8 cellular contexts compared by ENCODE assay signal in the genomic region with DNA sequence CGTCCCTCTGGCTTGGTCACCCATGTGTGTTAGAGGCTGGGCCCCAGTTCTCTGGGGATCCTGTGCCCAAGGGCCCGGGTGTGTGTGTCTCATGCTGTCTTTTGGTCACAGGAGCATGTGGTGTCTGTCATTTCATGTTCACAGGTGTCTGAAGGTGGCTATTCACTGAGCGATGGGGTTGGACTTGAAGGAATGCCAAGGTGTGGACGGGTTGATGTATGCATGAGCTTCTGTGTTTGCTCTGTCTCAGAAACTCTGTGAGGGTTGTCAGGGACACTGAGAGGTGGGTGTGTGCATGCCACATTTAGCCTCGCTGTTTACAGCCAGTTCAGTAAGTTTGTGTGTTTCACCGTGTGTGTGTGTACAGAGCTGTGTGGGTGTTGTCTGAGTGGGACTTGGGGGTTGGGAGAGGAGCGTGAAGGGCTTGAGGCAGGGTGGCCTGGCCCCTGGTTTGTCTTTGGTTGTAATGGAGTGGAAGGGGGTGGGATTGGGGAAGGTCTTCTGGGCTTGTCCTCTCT. TPM values are rescaled to one million over a fixed set of nuclear protein-coding genes. Genes with fewer than 3 reads are reported as not detected.
DNase-seq lines count a peak whose midpoint lies in the region; ATAC-seq, FAIRE-seq and TF ChIP-seq lines count a peak whose summit lies in the region.

No MANE protein-coding gene starts in this region.

- H3K27me3 ChIP-seq in keratinocyte (ENCODE audit: control insufficient read depth, extremely low read depth, insufficient read depth, low read length): no peaks in the 10 kb centered on the region

- peaks cover 15 to 23% of the 10 kb centered on the region in 2 experiments for H3K36me3 ChIP-seq in keratinocyte (ENCODE audit: control insufficient read depth in 2 of 2, extremely low read depth in 1 of 2, insufficient read depth in 2 of 2, low read length in 2 of 2)

- H3K4me2 ChIP-seq in keratinocyte (ENCODE audit: control insufficient read depth, extremely low read depth, insufficient read depth, low read depth, low read length): peak overlapping the region; percentile 86

- H3K79me2 ChIP-seq in keratinocyte (ENCODE audit: control insufficient read depth, insufficient read depth, low read length): peaks cover 66% of the 10 kb centered on the region

- no peak for TF ChIP-seq CTCF in Calu3 (IDR thresholded peaks at IDR 0.05; ENCODE audit: unreplicated experiment)
- TF ChIP-seq CTCF in LNCaP clone FGC (IDR thresholded peaks at IDR 0.05; ENCODE audit: control insufficient read depth, extremely low read depth, insufficient read depth): no peak
- no peak for TF ChIP-seq CTCF in astrocyte of the cerebellum (IDR thresholded peaks at IDR 0.05; ENCODE audit: low read depth, low read length, missing control alignments)
- no peak for TF ChIP-seq CTCF in keratinocyte (optimal IDR thresholded peaks at IDR 0.05 in 1 of 3, IDR thresholded peaks at IDR 0.05 in 1 of 3, conservative IDR thresholded peaks at IDR 0.05 in 1 of 3; ENCODE audit: extremely low read depth in 1 of 3, insufficient read depth in 2 of 3, low read length in 3 of 3)

- in situ Hi-C loops in astrocyte of the cerebellum (cut with HindIII; ENCODE audit: low sequenced_read_pairs): no loop called here

- peak overlapping the region; percentile 89 for H3K4me3 Mint-ChIP-seq in Calu3 (ENCODE audit: low read depth, unreplicated experiment)
- peak overlapping the region; percentile 79 to 82 for H3K4me3 Mint-ChIP-seq in stimulated activated naive CD8-positive, alpha-beta T cell treated with anti-CD3 and anti-CD28 coated beads, Interleukin-15, amount 100 ng/mL, for 72 hours

- H3K9me3 Mint-ChIP-seq in Calu3 (ENCODE audit: low read depth, unreplicated experiment): no peaks in the 10 kb centered on the region
- H3K9me3 Mint-ChIP-seq in stimulated activated naive CD8-positive, alpha-beta T cell treated with anti-CD3 and anti-CD28 coated beads, Interleukin-15, amount 100 ng/mL, for 72 hours: no peaks in the 10 kb centered on the region

- peak overlapping the region; percentile 94 for H3K27ac Mint-ChIP-seq in Calu3 (ENCODE audit: unreplicated experiment)
- peak overlapping the region; percentile 61 for H3K27ac Mint-ChIP-seq in stimulated activated naive CD8-positive, alpha-beta T cell treated with anti-CD3 and anti-CD28 coated beads, Interleukin-15, amount 100 ng/mL, for 72 hours

- TSS peak; percentile 87 for BruUV-seq in Calu3 (replicated peaks; lab: Mats Ljungman, UMichigan)

- peaks cover 8% of the 10 kb centered on the region for H3K9me1 ChIP-seq in keratinocyte (ENCODE audit: control insufficient read depth, extremely low read depth, insufficient read depth, low read length)

- peaks cover 71% of the 10 kb centered on the region for H3K4me1 Mint-ChIP-seq in Calu3 (ENCODE audit: low read depth, unreplicated experiment)
- H3K4me1 Mint-ChIP-seq in stimulated activated naive CD8-positive, alpha-beta T cell treated with anti-CD3 and anti-CD28 coated beads, Interleukin-15, amount 100 ng/mL, for 72 hours: peaks cover 39% of the 10 kb centered on the region

- ATAC-seq in stimulated activated naive CD8-positive, alpha-beta T cell treated with anti-CD3 and anti-CD28 coated beads, Interleukin-15, amount 100 ng/mL, for 72 hours: no peak
- ATAC-seq in HG02981 (IDR thresholded peaks at IDR 0.05; ENCODE audit: unreplicated experiment) (no peak), HG02884 (IDR thresholded peaks at IDR 0.05; ENCODE audit: unreplicated experiment) (no peak)

- peaks cover 26% of the 10 kb centered on the region for H4K20me1 ChIP-seq in keratinocyte (ENCODE audit: control insufficient read depth, extremely low read depth, insufficient read depth, low read length)

- no peak for FAIRE-seq in keratinocyte (lab: Jason Lieb, UNC)

- intact Hi-C loops in Calu3 (cut with micrococcal nuclease; ENCODE audit: unreplicated experiment): loop anchor here (2.0 to 10.0 kb wide), 2 partner anchors 21 to 211 kb away; a partner anchor contains a TSS

- H3K36me3 Mint-ChIP-seq in Calu3 (ENCODE audit: insufficient read depth, unreplicated experiment): peaks cover 79% of the 10 kb centered on the region

- no peaks in the 10 kb centered on the region for H3K9me3 ChIP-seq in keratinocyte (ENCODE audit: control insufficient read depth, low read depth, low read length)

- H3K4me3 ChIP-seq in LNCaP clone FGC (ENCODE audit: low read depth, low read length) (peak overlapping the region; percentile 81), astrocyte of the cerebellum (ENCODE audit: low read depth, low read length) (peak overlapping the region; percentile 66), keratinocyte (ENCODE audit: control insufficient read depth in 2 of 3, extremely low read depth in 1 of 3, insufficient read depth in 2 of 3, low read depth in 1 of 3, low read length in 3 of 3) (peak overlapping the region; percentile 72 to 87 (median 84))

- peaks cover 16% of the 10 kb centered on the region for H3K27me3 Mint-ChIP-seq in Calu3 (ENCODE audit: unreplicated experiment)
- no peaks in the 10 kb centered on the region for H3K27me3 Mint-ChIP-seq in stimulated activated naive CD8-positive, alpha-beta T cell treated with anti-CD3 and anti-CD28 coated beads, Interleukin-15, amount 100 ng/mL, for 72 hours

- CTCF ChIA-PET in Calu3 (lab: Charles Lee): interaction anchor here (0.6 to 6.3 kb wide), 9 partner anchors 22 to 201 kb away, joined by 3 to 50 read pairs (median 8); a partner anchor contains a TSS

- no peak overlapping the region for H2AFZ ChIP-seq in keratinocyte (ENCODE audit: control insufficient read depth, low read length)

- peak overlapping the region; percentile 99 for H3K9ac ChIP-seq in keratinocyte (ENCODE audit: control insufficient read depth, extremely low read depth, insufficient read depth, low read length)

- dilution Hi-C loops in keratinocyte (cut with MboI; ENCODE audit: extremely low pct_ligation_motif_present, low sequenced_read_pairs): no loop called here

- H3K4me1 ChIP-seq in keratinocyte (ENCODE audit: control insufficient read depth, extremely low read depth, insufficient read depth, low read length): peaks cover 67% of the 10 kb centered on the region

- H3K27ac ChIP-seq in keratinocyte (ENCODE audit: control insufficient read depth, insufficient read depth, low read length): peak overlapping the region; percentile 98

- peak; percentile 75 for DNase-seq in Calu3
- peak; percentile 94 for DNase-seq in LNCaP clone FGC (ENCODE audit: low read depth)
- no peak for DNase-seq in astrocyte of the cerebellum (ENCODE audit: low read depth)
- DNase-seq in keratinocyte (ENCODE audit: low read depth, low spot score): no peak
- DNase-seq in stimulated activated naive CD8-positive, alpha-beta T cell treated with anti-CD3 and anti-CD28 coated beads, Interleukin-15, amount 100 ng/mL, for 72 hours: no peak
- DNase-seq in activated gamma-delta T cell treated with Interleukin-2 at 50 U/mL for 16 hours: no peak

RNA-seq across cellular contexts. Expression of a gene that starts 1.2 kb away (rescaled TPM):
- 489 and 580 TPM in 2 replicates for total RNA-seq in Calu3 (2022)
- 104 to 178 TPM (median 152 TPM) in 3 replicates for polyA plus RNA-seq in keratinocyte
- polyA plus RNA-seq in keratinocyte (2011; ENCODE audit: low read depth): 28.2 TPM
- polyA plus RNA-seq in keratinocyte (2011; cell fraction: cytosol; rRNA removed): 52.6 and 78.8 TPM in 2 replicates
- 361 and 438 TPM in 2 replicates for polyA plus RNA-seq in keratinocyte (2011; cell fraction: nucleus; rRNA removed)
- 113 and 227 TPM in 2 replicates for polyA plus RNA-seq in keratinocyte (2012; ENCODE audit: low replicate concordance)
- 175 to 367 TPM (median 287 TPM) in 3 replicates for polyA minus RNA-seq in keratinocyte
- polyA minus RNA-seq in keratinocyte (2011; cell fraction: cytosol; rRNA and poly(A)+ RNA removed): 399 TPM
- 550 and 554 TPM in 2 replicates for polyA minus RNA-seq in keratinocyte (2011; cell fraction: nucleus; rRNA and poly(A)+ RNA removed)

RNA-seq across cellular contexts. Expression of a gene that starts 22.5 kb away (rescaled TPM):
- 70.5 and 80.0 TPM in 2 replicates for total RNA-seq in Calu3 (2022)
- polyA plus RNA-seq in keratinocyte: 34.2 to 44.0 TPM (median 38.7 TPM) in 3 replicates
- polyA plus RNA-seq in keratinocyte (2011; ENCODE audit: low read depth): 7.2 TPM
- 24.4 and 25.0 TPM in 2 replicates for polyA plus RNA-seq in keratinocyte (2011; cell fraction: cytosol; rRNA removed)
- polyA plus RNA-seq in keratinocyte (2011; cell fraction: nucleus; rRNA removed): 68.9 and 72.9 TPM in 2 replicates
- polyA plus RNA-seq in keratinocyte (2012; ENCODE audit: low replicate concordance): 21.9 and 32.3 TPM in 2 replicates
- polyA minus RNA-seq in keratinocyte: 18.1 to 28.5 TPM (median 19.3 TPM) in 3 replicates
- polyA minus RNA-seq in keratinocyte (2011; cell fraction: cytosol; rRNA and poly(A)+ RNA removed): 21.5 TPM
- 22.3 and 29.5 TPM in 2 replicates for polyA minus RNA-seq in keratinocyte (2011; cell fraction: nucleus; rRNA and poly(A)+ RNA removed)

RNA-seq across cellular contexts. Expression of a gene that starts 28.5 kb away (rescaled TPM):
- total RNA-seq in Calu3 (2022): 33.0 and 34.2 TPM in 2 replicates
- polyA plus RNA-seq in keratinocyte: 12.8 to 14.3 TPM (median 13.8 TPM) in 3 replicates
- polyA plus RNA-seq in keratinocyte (2011; ENCODE audit: low read depth): 5.3 TPM
- polyA plus RNA-seq in keratinocyte (2011; cell fraction: cytosol; rRNA removed): 5.0 and 7.4 TPM in 2 replicates
- polyA plus RNA-seq in keratinocyte (2011; cell fraction: nucleus; rRNA removed): 32.6 and 37.0 TPM in 2 replicates
- polyA plus RNA-seq in keratinocyte (2012; ENCODE audit: low replicate concordance): 15.4 and 19.5 TPM in 2 replicates
- polyA minus RNA-seq in keratinocyte: 17.2 to 22.0 TPM (median 20.2 TPM) in 3 replicates
- 17.5 TPM for polyA minus RNA-seq in keratinocyte (2011; cell fraction: cytosol; rRNA and poly(A)+ RNA removed)
- polyA minus RNA-seq in keratinocyte (2011; cell fraction: nucleus; rRNA and poly(A)+ RNA removed): 18.7 and 24.1 TPM in 2 replicates

RNA-seq across cellular contexts. Expression of a gene that starts 46.4 kb away (rescaled TPM):
- 184 and 246 TPM in 2 replicates for total RNA-seq in Calu3 (2022)
- not detected in 3 replicates for polyA plus RNA-seq in keratinocyte
- not detected for polyA plus RNA-seq in keratinocyte (2011; ENCODE audit: low read depth)
- not detected in 2 replicates for polyA plus RNA-seq in keratinocyte (2011; cell fraction: cytosol; rRNA removed)
- not detected in 2 replicates for polyA plus RNA-seq in keratinocyte (2011; cell fraction: nucleus; rRNA removed)
- 0.54 TPM in 1 of 2 replicates, not detected in the other for polyA plus RNA-seq in keratinocyte (2012; ENCODE audit: low replicate concordance)
- 0.43 TPM in 1 of 3 replicates, not detected in the others for polyA minus RNA-seq in keratinocyte
- not detected for polyA minus RNA-seq in keratinocyte (2011; cell fraction: cytosol; rRNA and poly(A)+ RNA removed)
- not detected in 2 replicates for polyA minus RNA-seq in keratinocyte (2011; cell fraction: nucleus; rRNA and poly(A)+ RNA removed)

RNA-seq across cellular contexts. Expression of a gene that starts 55.2 kb away (rescaled TPM):
- total RNA-seq in Calu3 (2022): 0.07 and 0.15 TPM in 2 replicates
- polyA plus RNA-seq in keratinocyte: 0.05 TPM in 1 of 3 replicates, not detected in the others
- 0.71 TPM for polyA plus RNA-seq in keratinocyte (2011; ENCODE audit: low read depth)
- polyA plus RNA-seq in keratinocyte (2011; cell fraction: cytosol; rRNA removed): 0.03 and 0.04 TPM in 2 replicates
- polyA plus RNA-seq in keratinocyte (2011; cell fraction: nucleus; rRNA removed): 0.06 and 0.11 TPM in 2 replicates
- 0.58 TPM in 1 of 2 replicates, not detected in the other for polyA plus RNA-seq in keratinocyte (2012; ENCODE audit: low replicate concordance)
- not detected in 3 replicates for polyA minus RNA-seq in keratinocyte
- polyA minus RNA-seq in keratinocyte (2011; cell fraction: cytosol; rRNA and poly(A)+ RNA removed): not detected
- polyA minus RNA-seq in keratinocyte (2011; cell fraction: nucleus; rRNA and poly(A)+ RNA removed): not detected in 2 replicates

Comparison
In these comparisons a context has a peak if more than half of its experiments do, and no peak if none do; other contexts are left out.
1. DNase-seq: peak in Calu3 (single experiment) and LNCaP clone FGC (single experiment); none in astrocyte of the cerebellum (single experiment), keratinocyte (single experiment), stimulated activated naive CD8-positive, alpha-beta T cell treated with anti-CD3 and anti-CD28 coated beads, Interleukin-15, amount 100 ng/mL, for 72 hours (0 of 2) and activated gamma-delta T cell treated with Interleukin-2 at 50 U/mL for 16 hours (single experiment).
2. Peak in every context shown above with its lines, with median percentiles within 50 percentile points of each other: H3K4me3 ChIP-seq.